ENCODE assay signal across 14 cellular contexts in genomic region chr17:67514998-67515397, GRCh38.
A peak's percentile ranks its signal among the peaks of the same experiment; 100 is the strongest.
DNase-seq lines count a peak whose midpoint lies in the region; ATAC-seq, FAIRE-seq and TF ChIP-seq lines count a peak whose summit lies in the region.
"Had no signal": no experiment of that assay in that cellular context is flagged by ENCODE, and none has a peak within 500 bp of the region (broad histone marks: within the 10 kb centered on the region; RNA-seq: fewer than 3 reads in every experiment).

No MANE protein-coding gene starts in this region.

- H3K4me2 ChIP-seq in HepG2 (ENCODE audit: low read depth, low read length) = no peak overlapping the region

- TF ChIP-seq RAD21 in HepG2 (CRISPR knock-in tag; IDR thresholded peaks at IDR 0.05) = no peak

- no peaks in the 10 kb centered on the region for H3K36me3 ChIP-seq in HepG2 (replicated peaks in 1 of 2; ENCODE audit: control insufficient read depth in 1 of 2, insufficient read depth in 2 of 2, low read length in 2 of 2)
- H3K36me3 ChIP-seq: MG63, Peyer's patch had no signal

- no peaks in the 10 kb centered on the region for H3K4me1 ChIP-seq in HepG2 (ENCODE audit: insufficient read depth, low read length)
- H3K4me1 ChIP-seq: Caco-2, Peyer's patch had no signal

- peak; percentile 70 for ATAC-seq in HG03135 (IDR thresholded peaks at IDR 0.05; ENCODE audit: unreplicated experiment)
- ATAC-seq in HepG2 = no peak
- no peak for ATAC-seq in HG03439 (IDR thresholded peaks at IDR 0.05; ENCODE audit: unreplicated experiment)

- peak overlapping the region; percentile 70 for H3K27ac Mint-ChIP-seq in mesothelial cell of epicardium

- no peaks in the 10 kb centered on the region for H3K27me3 Mint-ChIP-seq in mesothelial cell of epicardium (ENCODE audit: low read depth)

- FAIRE-seq in HepG2 (lab: Jason Lieb, UNC) = no peak
- FAIRE-seq: urothelium cell line had no signal

- H3K79me2 ChIP-seq in HepG2 (ENCODE audit: insufficient read depth, low read length) = no peaks in the 10 kb centered on the region

- intact Hi-C loops in HepG2 (cut with micrococcal nuclease; ENCODE audit: unreplicated experiment) = no loop called here

- H3K36me3 Mint-ChIP-seq in mesothelial cell of epicardium = peaks cover 3% of the 10 kb centered on the region

- no peak overlapping the region for H3K9ac ChIP-seq in HepG2 (ENCODE audit: insufficient read depth, low read depth, low read length)

- no peaks in the 10 kb centered on the region for H4K20me1 ChIP-seq in HepG2 (ENCODE audit: insufficient read depth, low read length)

- CTCF ChIA-PET in HepG2 (lab: Yijun Ruan, JAX; ENCODE audit: low intra/inter-chr PET ratio, low total read pairs) = no interaction called here

- no peak for TF ChIP-seq CTCF in mesothelial cell of epicardium (IDR thresholded peaks at IDR 0.05; ENCODE audit: unreplicated experiment)
- TF ChIP-seq CTCF in HepG2 (CRISPR knock-in tag; IDR thresholded peaks at IDR 0.05) = no peak

- peaks cover 6% of the 10 kb centered on the region for H3K9me3 Mint-ChIP-seq in mesothelial cell of epicardium

- H3K27me3 ChIP-seq in HepG2 (ENCODE audit: control insufficient read depth in 1 of 2, insufficient read depth in 2 of 2, low read length in 2 of 2) = no peaks in the 10 kb centered on the region
- H3K27me3 ChIP-seq: MG63, Peyer's patch had no signal

- no peak overlapping the region for H3K4me3 ChIP-seq in HepG2 (replicated peaks in 1 of 3; ENCODE audit: insufficient read depth in 1 of 3, low read depth in 2 of 3, low read length in 3 of 3)
- H3K4me3 ChIP-seq: MG63, Peyer's patch had no signal

- peak overlapping the region; percentile 54 for H3K27ac ChIP-seq in caudate nucleus (ENCODE audit: low read depth, low read length)
- H3K27ac ChIP-seq in HepG2 (ENCODE audit: extremely low read length, insufficient read depth, low read length) = no peak overlapping the region
- H3K27ac ChIP-seq: Peyer's patch had no signal

- no peak for TF ChIP-seq POLR2A in HepG2 (IDR thresholded peaks at IDR 0.05; ENCODE audit: insufficient read depth in 1 of 2, low read depth in 2 of 2, low read length in 2 of 2)

- H3K4me3 Mint-ChIP-seq in mesothelial cell of epicardium = no peak overlapping the region

- H2AFZ ChIP-seq in HepG2 (ENCODE audit: low read length) = no peak overlapping the region

- H3K9me3 ChIP-seq in HepG2 (ENCODE audit: low read length) = no peaks in the 10 kb centered on the region
- H3K9me3 ChIP-seq: Caco-2, MG63, Peyer's patch had no signal

- BruUV-seq in HepG2 (replicated peaks; lab: Mats Ljungman, UMichigan) = no TSS peak

- peak; percentile 91 for DNase-seq in G401 (ENCODE audit: low spot score)
- DNase-seq in caudate nucleus (lab: John Stamatoyannopoulos, UW) = peak in 1 of 61 donors; percentile 77
- peak in 1 of 2 experiments; percentile 20 for DNase-seq in mesothelial cell of epicardium (ENCODE audit: low spot score in 2 of 2, unreplicated experiment in 2 of 2)
- DNase-seq in activated CD8-positive, alpha-beta memory T cell treated with anti-CD3 and anti-CD28 coated beads, Interleukin-2, amount 50 U/mL, for 4 hours = no peak
- DNase-seq in NCI-H2107 treated with DMSO at 0.1 percent for 48 hours (lab: John Stamatoyannopoulos, UW; ENCODE audit: unreplicated experiment) = no peak
- no peak for DNase-seq in HepG2 (ENCODE audit: low spot score)
- DNase-seq: activated naive CD4-positive, alpha-beta T cell; Caco-2; MG63; occipital lobe had no signal

- H3K4me1 Mint-ChIP-seq in mesothelial cell of epicardium = peaks cover 25% of the 10 kb centered on the region

- no peak for TF ChIP-seq EP300 in HepG2 (IDR thresholded peaks at IDR 0.05; ENCODE audit: low read depth in 2 of 2, low read length in 2 of 2)
- TF ChIP-seq EP300 in HepG2 (CRISPR knock-in tag; IDR thresholded peaks at IDR 0.05; ENCODE audit: borderline replicate concordance) = no peak

- WGBS in HepG2 (ENCODE audit: low lambda C conversion rate) = 29% methylated on average over 4 of the region's 4 CpGs

- in situ Hi-C loops in G401 (cut with HindIII; ENCODE audit: low sequenced_read_pairs) = no loop called here
- in situ Hi-C loops in HepG2 (cut with HindIII; ENCODE audit: extremely low pct_ligation_motif_present, low pct_unique_long_range_greater_than_20kb) = no loop called here

- POLR2A ChIA-PET in HepG2 (lab: Yijun Ruan, JAX) = no interaction called here

TF ChIP-seq in HepG2, 621 proteins besides CTCF, POLR2A, EP300 and RAD21 (continues in another document):
- TF ChIP-seq ISX (CRISPR knock-in tag; conservative IDR thresholded peaks at IDR 0.05) (no peak), ZNF281 (CRISPR knock-in tag; IDR thresholded peaks at IDR 0.05; ENCODE audit: borderline replicate concordance) (no peak), ZMYM2 (CRISPR knock-in tag; IDR thresholded peaks at IDR 0.05) (no peak), ZBTB33 (CRISPR knock-in tag; IDR thresholded peaks at IDR 0.05) (no peak), DNMT3B (CRISPR knock-in tag; conservative IDR thresholded peaks at IDR 0.05) (no peak), U2AF2 (IDR thresholded peaks at IDR 0.05; ENCODE audit: low read depth, low read length) (no peak), MBD4 (IDR thresholded peaks at IDR 0.05; ENCODE audit: borderline replicate concordance, low read length) (no peak), ZNF841 (CRISPR knock-in tag; IDR thresholded peaks at IDR 0.05; ENCODE audit: borderline replicate concordance) (no peak), ZNF431 (CRISPR knock-in tag; IDR thresholded peaks at IDR 0.05; ENCODE audit: borderline replicate concordance, low read depth) (no peak), ZNF530 (CRISPR knock-in tag; IDR thresholded peaks at IDR 0.05; ENCODE audit: low read depth) (no peak)
